ENCODE assay signal across 11 cellular contexts in the genomic region with DNA sequence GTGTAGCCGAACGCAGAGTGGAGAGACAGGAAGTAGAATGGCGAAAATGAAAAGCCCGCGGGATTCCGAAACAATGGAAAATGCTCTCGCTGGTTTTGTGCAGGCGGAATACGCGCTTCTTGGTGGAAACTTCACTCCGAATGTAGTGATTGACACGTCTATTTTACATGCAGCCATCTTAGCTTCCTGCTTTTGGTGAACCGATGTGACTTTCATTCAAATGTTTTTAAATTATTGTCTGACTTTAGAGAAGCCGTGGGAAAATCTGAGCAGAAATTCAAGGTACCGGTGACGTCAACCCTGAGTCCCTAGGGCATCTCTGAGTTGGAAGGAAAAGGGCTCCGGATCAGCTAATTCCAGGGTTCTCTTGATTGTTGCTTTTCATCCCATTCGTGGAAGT. TPM values are rescaled to one million over a fixed set of nuclear protein-coding genes. Genes with fewer than 3 reads are reported as not detected.
DNase-seq lines count a peak whose midpoint lies in the region; ATAC-seq, FAIRE-seq and TF ChIP-seq lines count a peak whose summit lies in the region.
"Had no signal": no experiment of that assay in that cellular context is flagged by ENCODE, and none has a peak within 500 bp of the region (broad histone marks: within the 10 kb centered on the region; RNA-seq: fewer than 3 reads in every experiment).

No MANE protein-coding gene starts in this region.

- H3K27me3 Mint-ChIP-seq in endodermal cell (ENCODE audit: insufficient read depth), result peaks cover 28% of the 10 kb centered on the region

- H3K9me3 ChIP-seq in endodermal cell (ENCODE audit: control insufficient read depth, low read length) (no peaks in the 10 kb centered on the region), osteoblast (ENCODE audit: low read depth, low read length) (no peaks in the 10 kb centered on the region), SJCRH30 (replicated peaks) (no peaks in the 10 kb centered on the region)
- H3K9me3 ChIP-seq: transverse colon had no signal

- H3K27ac ChIP-seq in endodermal cell (ENCODE audit: low read depth, low read length) (peak overlapping the region; percentile 12), osteoblast (ENCODE audit: low read depth, low read length) (no peak overlapping the region), SJCRH30 (no peak overlapping the region), substantia nigra (ENCODE audit: low read depth, low read length, poor library complexity, severe bottlenecking) (no peak overlapping the region)
- H3K27ac ChIP-seq: KMS-11, transverse colon had no signal

- H3K79me2 ChIP-seq in osteoblast (ENCODE audit: insufficient read depth, low read length), result no peaks in the 10 kb centered on the region

- H3K4me1 ChIP-seq in endodermal cell (ENCODE audit: control insufficient read depth, insufficient read depth, low read length), result no peaks in the 10 kb centered on the region
- no peaks in the 10 kb centered on the region for H3K4me1 ChIP-seq in osteoblast (ENCODE audit: insufficient read depth, low read length)
- H3K4me1 ChIP-seq in SJCRH30, result no peaks in the 10 kb centered on the region
- H3K4me1 ChIP-seq: transverse colon had no signal

- peak overlapping the region; percentile 78 for H3K4me3 Mint-ChIP-seq in endodermal cell

- H3K36me3 ChIP-seq in endodermal cell (ENCODE audit: control insufficient read depth, insufficient read depth, low read length), result no peaks in the 10 kb centered on the region
- H3K36me3 ChIP-seq in osteoblast (ENCODE audit: insufficient read depth, low read length), result no peaks in the 10 kb centered on the region
- no peaks in the 10 kb centered on the region for H3K36me3 ChIP-seq in SJCRH30
- H3K36me3 ChIP-seq: transverse colon had no signal

- ATAC-seq in GM19023 (IDR thresholded peaks at IDR 0.05; ENCODE audit: unreplicated experiment), result no peak

- peak overlapping the region; percentile 47 for H2AFZ ChIP-seq in osteoblast (ENCODE audit: low read length)

- no peaks in the 10 kb centered on the region for H3K36me3 Mint-ChIP-seq in endodermal cell (ENCODE audit: low read depth)

- H3K27ac Mint-ChIP-seq in endodermal cell, result peak overlapping the region; percentile 93
- H3K27ac Mint-ChIP-seq: activated T-helper 2 cell treated with anti-CD3 and anti-CD28 coated beads, Interferon-gamma antibody, Interleukin-2, Interleukin-4, amounts not matched to agents 10 μg/mL and 5 μg/mL and 100 μg/mL, durations not matched to agents 14 hours and 24 hours and 36 hours had no signal

- peak overlapping the region; percentile 62 for H3K4me2 ChIP-seq in osteoblast (ENCODE audit: insufficient read depth, low read length)
- H3K4me2 ChIP-seq: KMS-11 had no signal

- H3K27me3 ChIP-seq in endodermal cell (ENCODE audit: control insufficient read depth, insufficient read depth, low read length, poor library complexity, severe bottlenecking) (peaks cover 6% of the 10 kb centered on the region), osteoblast (ENCODE audit: insufficient read depth, low read length) (no peaks in the 10 kb centered on the region), SJCRH30 (no peaks in the 10 kb centered on the region)

- no peak for DNase-seq in GM19239 (ENCODE audit: insufficient read length, low spot score)
- peak; percentile 10 for DNase-seq in RPMI7951 (ENCODE audit: low read depth)
- peak; percentile 70 for DNase-seq in endodermal cell
- peak; percentile 62 for DNase-seq in osteoblast (ENCODE audit: insufficient read length, low spot score, missing footprints)
- no peak for DNase-seq in SJCRH30
- no peak for DNase-seq in substantia nigra (lab: John Stamatoyannopoulos, UW)
- no peak for DNase-seq in stimulated activated naive CD4-positive, alpha-beta T cell treated with Interleukin-2 at 50 U/mL for 16 hours (lab: John Stamatoyannopoulos, UW)
- DNase-seq: transverse colon had no signal

- H3K4me3 ChIP-seq in endodermal cell (ENCODE audit: low read length), result peak overlapping the region; percentile 82
- peak overlapping the region; percentile 44 for H3K4me3 ChIP-seq in osteoblast (ENCODE audit: insufficient read depth, low read length)
- H3K4me3 ChIP-seq in SJCRH30, result no peak overlapping the region
- H3K4me3 ChIP-seq: transverse colon had no signal

- no peaks in the 10 kb centered on the region for H3K9me3 Mint-ChIP-seq in endodermal cell

- FAIRE-seq in GM19239 (lab: Jason Lieb, UNC), result peak; percentile 66

- TF ChIP-seq CTCF in endodermal cell (conservative IDR thresholded peaks at IDR 0.05) (no peak), osteoblast (IDR thresholded peaks at IDR 0.05; ENCODE audit: extremely low read depth, low read depth, low read length) (no peak)

- 15 to 29% methylated on average over 15 to 18 of the region's 18 CpGs for WGBS in endodermal cell (ENCODE audit: insufficient coverage in 1 of 2, insufficient read length in 1 of 2), 2 experiments

- H3K4me1 Mint-ChIP-seq in endodermal cell, result peaks cover 9% of the 10 kb centered on the region

- peak overlapping the region; percentile 43 for H3K9ac ChIP-seq in endodermal cell (ENCODE audit: extremely low read depth, low read length, poor library complexity, severe bottlenecking)
- H3K9ac ChIP-seq: KMS-11 had no signal

- no peaks in the 10 kb centered on the region for H4K20me1 ChIP-seq in osteoblast (ENCODE audit: insufficient read depth, low read length)

RNA-seq across cellular contexts. Expression of a gene that starts 11.4 kb away (rescaled TPM):
- not detected in 2 replicates for total RNA-seq in RPMI7951 (2014; rRNA removed; shearing (Covaris generic))
- not detected for total RNA-seq in endodermal cell
- polyA plus RNA-seq in endodermal cell (2013, experiment 1 of 2), result not detected
- not detected for polyA plus RNA-seq in endodermal cell (2013, experiment 2 of 2)
- total RNA-seq in osteoblast, result not detected in 2 replicates
- not detected in 2 replicates for total RNA-seq in SJCRH30 (2014; rRNA removed; shearing (Covaris generic))
- total RNA-seq: activated T-helper 2 cell treated with anti-CD3 and anti-CD28 coated beads, Interferon-gamma antibody, Interleukin-2, Interleukin-4, amounts not matched to agents 10 μg/mL and 5 μg/mL and 100 μg/mL, durations not matched to agents 14 hours and 24 hours and 36 hours; transverse colon had no signal

RNA-seq across cellular contexts. Expression of a gene that starts 21.5 kb away (rescaled TPM):
- not detected in 2 replicates for total RNA-seq in RPMI7951 (2014; rRNA removed; shearing (Covaris generic))
- total RNA-seq in endodermal cell, result not detected
- polyA plus RNA-seq in endodermal cell (2013, experiment 1 of 2), result not detected
- polyA plus RNA-seq in endodermal cell (2013, experiment 2 of 2), result not detected
- not detected in 2 replicates for total RNA-seq in osteoblast
- total RNA-seq in SJCRH30 (2014; rRNA removed; shearing (Covaris generic)), result not detected in 2 replicates
- total RNA-seq: activated T-helper 2 cell treated with anti-CD3 and anti-CD28 coated beads, Interferon-gamma antibody, Interleukin-2, Interleukin-4, amounts not matched to agents 10 μg/mL and 5 μg/mL and 100 μg/mL, durations not matched to agents 14 hours and 24 hours and 36 hours; transverse colon had no signal

Comparison
In these comparisons a context has a peak if more than half of its experiments do, and no peak if none do; other contexts are left out.
1. DNase-seq: peak in RPMI7951 (single experiment), endodermal cell (single experiment) and osteoblast (single experiment); none in GM19239 (single experiment), SJCRH30 (0 of 2), substantia nigra (0 of 49) and stimulated activated naive CD4-positive, alpha-beta T cell treated with Interleukin-2 at 50 U/mL for 16 hours (single experiment).